9 cellular contexts compared by ENCODE assay signal in genomic region chr16:82368041-82368440, GRCh38.
A peak's percentile ranks its signal among the peaks of the same experiment; 100 is the strongest.
DNase-seq lines count a peak whose midpoint lies in the region; ATAC-seq, FAIRE-seq and TF ChIP-seq lines count a peak whose summit lies in the region.
"Had no signal": no experiment of that assay in that cellular context is flagged by ENCODE, and none has a peak within 500 bp of the region (broad histone marks: within the 10 kb centered on the region; RNA-seq: fewer than 3 reads in every experiment).

No MANE protein-coding gene starts in this region.

- no peak overlapping the region for H3K27ac Mint-ChIP-seq in endothelial cell (ENCODE audit: unreplicated experiment)
- no peak overlapping the region for H3K27ac Mint-ChIP-seq in neural crest cell (ENCODE audit: unreplicated experiment)

- H3K9me3 ChIP-seq in ascending aorta = no peaks in the 10 kb centered on the region

- H3K4me3 ChIP-seq in ascending aorta = no peak overlapping the region
- H3K4me3 ChIP-seq: SK-N-MC had no signal

- peaks cover 2% of the 10 kb centered on the region for H3K4me1 Mint-ChIP-seq in endothelial cell (ENCODE audit: unreplicated experiment)
- H3K4me1 Mint-ChIP-seq in neural crest cell = no peaks in the 10 kb centered on the region

- DNase-seq in NCI-H2171 treated with DMSO at 0.1 percent for 48 hours (lab: John Stamatoyannopoulos, UW) (peak; percentile 49), endothelial cell (ENCODE audit: low spot score) (peak; percentile 58), neural crest cell (ENCODE audit: low read depth, low spot score) (no peak), posterior vena cava (ENCODE audit: low spot score) (no peak), ascending aorta (ENCODE audit: low spot score in 2 of 2) (no peak), GM19239 (ENCODE audit: insufficient read length, low spot score) (no peak)

- H3K4me3 Mint-ChIP-seq in endothelial cell (ENCODE audit: unreplicated experiment) = no peak overlapping the region
- H3K4me3 Mint-ChIP-seq in neural crest cell = no peak overlapping the region

- H3K36me3 Mint-ChIP-seq in endothelial cell (ENCODE audit: low read depth, unreplicated experiment) (no peaks in the 10 kb centered on the region), neural crest cell (ENCODE audit: low read depth) (no peaks in the 10 kb centered on the region)

- H3K9me3 Mint-ChIP-seq in endothelial cell (ENCODE audit: unreplicated experiment) = no peaks in the 10 kb centered on the region
- H3K9me3 Mint-ChIP-seq in neural crest cell = peaks cover 2% of the 10 kb centered on the region

- no peak for FAIRE-seq in GM19239 (lab: Jason Lieb, UNC)

- no peak overlapping the region for H3K27ac ChIP-seq in ascending aorta
- H3K27ac ChIP-seq: SK-N-MC had no signal

- no peaks in the 10 kb centered on the region for H3K36me3 ChIP-seq in ascending aorta

- TF ChIP-seq CTCF in GM12872 (IDR thresholded peaks at IDR 0.05; ENCODE audit: insufficient read depth, low read depth, low read length) (peak; percentile 42; the same call in 2 of the 3 replicates), endothelial cell (IDR thresholded peaks at IDR 0.05; ENCODE audit: unreplicated experiment) (peak; percentile 52), neural crest cell (conservative IDR thresholded peaks at IDR 0.05) (peak; percentile 49), ascending aorta (IDR thresholded peaks at IDR 0.05) (peak in 1 of 3 experiments; percentile 21)

- no peak for ATAC-seq in HG02981 (IDR thresholded peaks at IDR 0.05; ENCODE audit: unreplicated experiment)

- H3K27me3 ChIP-seq in ascending aorta = no peaks in the 10 kb centered on the region

- H3K27me3 Mint-ChIP-seq in endothelial cell (ENCODE audit: unreplicated experiment) (peaks cover 4% of the 10 kb centered on the region), neural crest cell (ENCODE audit: low read depth) (peaks cover 22% of the 10 kb centered on the region)

- no peaks in the 10 kb centered on the region for H3K4me1 ChIP-seq in ascending aorta

- intact Hi-C loops in posterior vena cava (cut with DNase I) (no loop called here), ascending aorta (cut with DNase I) (no loop called here)

Comparison
In these comparisons a context has a peak if more than half of its experiments do, and no peak if none do; other contexts are left out.
1. DNase-seq: peak in NCI-H2171 treated with DMSO at 0.1 percent for 48 hours (single experiment) and endothelial cell (single experiment); none in neural crest cell (single experiment), posterior vena cava (single experiment), ascending aorta (0 of 2) and GM19239 (single experiment).